16 cellular contexts compared by ENCODE assay signal in the genomic region with DNA sequence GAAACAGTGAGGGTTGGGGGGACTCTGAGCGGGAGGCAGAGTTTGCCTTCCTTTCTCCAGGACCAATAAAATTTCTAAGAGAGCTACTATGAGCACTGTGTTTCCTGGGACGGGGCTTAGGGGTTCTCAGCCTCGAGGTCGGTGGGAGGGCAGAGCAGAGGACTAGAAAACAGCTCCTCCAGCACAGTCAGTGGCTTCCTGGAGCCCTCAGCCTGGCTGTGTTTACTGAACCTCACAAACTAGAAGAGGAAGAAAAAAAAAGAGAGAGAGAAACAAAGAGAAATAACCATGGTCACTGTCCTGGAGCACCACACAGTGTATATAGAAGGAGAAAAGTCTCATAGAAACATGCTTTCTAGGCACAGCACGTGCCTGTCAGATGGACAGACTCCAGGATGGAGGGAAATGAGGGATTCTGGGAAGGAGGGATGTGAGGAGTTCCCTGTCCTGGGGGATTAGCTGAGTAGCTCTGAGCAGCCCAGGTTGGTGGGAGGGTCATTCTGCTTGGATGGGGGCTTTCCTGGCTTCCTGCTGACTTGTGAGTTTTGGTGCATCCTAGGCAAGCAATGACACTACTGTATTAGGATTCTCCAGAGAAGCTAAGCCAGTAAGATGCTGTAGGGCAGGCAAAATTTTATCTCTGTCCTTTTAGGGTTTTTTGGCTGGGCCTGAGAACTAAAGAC. TPM values are rescaled to one million over a fixed set of nuclear protein-coding genes. Genes with fewer than 3 reads are reported as not detected.
DNase-seq lines count a peak whose midpoint lies in the region; ATAC-seq and TF ChIP-seq lines count a peak whose summit lies in the region.
"Had no signal": no experiment of that assay in that cellular context is flagged by ENCODE, and none has a peak within 500 bp of the region (broad histone marks: within the 10 kb centered on the region; RNA-seq: fewer than 3 reads in every experiment).

No MANE protein-coding gene starts in this region.

- peaks cover 27% of the 10 kb centered on the region for H3K79me2 ChIP-seq in GM23338 (replicated peaks; ENCODE audit: insufficient read depth)

- H3K36me3 Mint-ChIP-seq in CD4-positive, alpha-beta T cell (ENCODE audit: low read depth): peaks cover 6% of the 10 kb centered on the region
- H3K36me3 Mint-ChIP-seq in GM23338 (ENCODE audit: low read depth) (peaks cover 50% of the 10 kb centered on the region), memory B cell (peaks cover 1% of the 10 kb centered on the region)
- peaks cover 44% of the 10 kb centered on the region for H3K36me3 Mint-ChIP-seq in activated CD8-positive, alpha-beta T cell treated with anti-CD3 and anti-CD28 coated beads for 36 hours (ENCODE audit: low read depth)

- peaks cover 22% of the 10 kb centered on the region for H3K4me1 ChIP-seq in GM23338 (ENCODE audit: insufficient read depth)

- no peak overlapping the region for H3K4me2 ChIP-seq in GM23338

- no peak for TF ChIP-seq CTCF in CD4-positive, alpha-beta T cell (IDR thresholded peaks at IDR 0.05)
- TF ChIP-seq CTCF in GM23338 (conservative IDR thresholded peaks at IDR 0.05; ENCODE audit: low read depth in 2 of 2) (no peak), GM20000 (IDR thresholded peaks at IDR 0.05; ENCODE audit: extremely low read depth, missing control alignments) (no peak)
- TF ChIP-seq CTCF in activated CD8-positive, alpha-beta T cell treated with anti-CD3 and anti-CD28 coated beads for 36 hours (IDR thresholded peaks at IDR 0.05): no peak

- H3K4me1 Mint-ChIP-seq in CD4-positive, alpha-beta T cell (ENCODE audit: low read depth): peaks cover 35% of the 10 kb centered on the region
- H3K4me1 Mint-ChIP-seq in GM23338: peaks cover 32% of the 10 kb centered on the region
- H3K4me1 Mint-ChIP-seq in activated CD8-positive, alpha-beta T cell treated with anti-CD3 and anti-CD28 coated beads for 36 hours (ENCODE audit: low read depth): peaks cover 31% of the 10 kb centered on the region
- H3K4me1 Mint-ChIP-seq in memory B cell: peaks cover 59% of the 10 kb centered on the region

- POLR2A ChIA-PET in CD4-positive, alpha-beta T cell (lab: Charles Lee): no interaction called here
- POLR2A ChIA-PET in activated CD8-positive, alpha-beta T cell treated with anti-CD3 and anti-CD28 coated beads for 36 hours (lab: Charles Lee): interaction anchor here (0.7 kb wide), 1 partner anchor 101 kb away, joined by 3 read pairs; no protein-coding TSS in a partner anchor

- no peak for ATAC-seq in CD4-positive, alpha-beta T cell (ENCODE audit: poor library complexity)
- ATAC-seq in GM23338 (no peak), memory B cell (ENCODE audit: low read depth) (peak; percentile 14), HG03469 (IDR thresholded peaks at IDR 0.05; ENCODE audit: unreplicated experiment) (no peak)
- ATAC-seq in activated CD8-positive, alpha-beta T cell treated with anti-CD3 and anti-CD28 coated beads for 36 hours: no peak
- ATAC-seq: left lung had no signal

- intact Hi-C loops in CD4-positive, alpha-beta T cell (cut with DNase I, micrococcal nuclease): loop anchor here in 1 of 2 experiments (5.0 kb wide), 1 partner anchor 74 kb away; no protein-coding TSS in a partner anchor
- intact Hi-C loops in activated CD8-positive, alpha-beta T cell treated with anti-CD3 and anti-CD28 coated beads for 36 hours (cut with micrococcal nuclease): no loop called here

- H4K20me1 ChIP-seq in GM23338 (replicated peaks; ENCODE audit: insufficient read depth): peaks cover 17% of the 10 kb centered on the region; the same call in 1 of the 2 replicates

- no peak overlapping the region for H2AFZ ChIP-seq in GM23338

- DNase-seq in CD4-positive, alpha-beta T cell: no peak
- DNase-seq in GM23338 (ENCODE audit: low spot score) (no peak), memory B cell (ENCODE audit: low spot score in 2 of 2) (no peak), GM20000 (ENCODE audit: low spot score) (no peak), occipital lobe (lab: John Stamatoyannopoulos, UW) (no peak)
- DNase-seq in activated CD8-positive, alpha-beta T cell treated with anti-CD3 and anti-CD28 coated beads for 36 hours: no peak
- no peak for DNase-seq in central memory CD4-positive, alpha-beta T cell
- DNase-seq: COR-L47, erythroblast, left lung, NCI-H524 treated with DMSO at 0.1 percent for 48 hours, Right ventricle myocardium superior had no signal

- H3K27ac Mint-ChIP-seq in CD4-positive, alpha-beta T cell: peak overlapping the region; percentile 29
- H3K27ac Mint-ChIP-seq in GM23338 (no peak overlapping the region), memory B cell (peak overlapping the region; percentile 91)
- H3K27ac Mint-ChIP-seq in activated CD8-positive, alpha-beta T cell treated with anti-CD3 and anti-CD28 coated beads for 36 hours: peak overlapping the region; percentile 69

- no peaks in the 10 kb centered on the region for H3K27me3 ChIP-seq in CD4-positive, alpha-beta T cell (ENCODE audit: control insufficient read depth, insufficient read depth, low read length)
- H3K27me3 ChIP-seq in GM23338 (ENCODE audit: insufficient read depth): no peaks in the 10 kb centered on the region
- H3K27me3 ChIP-seq: left lung, suprapubic skin had no signal

- no peaks in the 10 kb centered on the region for H3K9me2 ChIP-seq in GM23338 (ENCODE audit: insufficient read depth)

- H3F3A ChIP-seq in GM23338 (replicated peaks; ENCODE audit: low read depth): peaks cover 23% of the 10 kb centered on the region

- CTCF ChIA-PET in CD4-positive, alpha-beta T cell (lab: Charles Lee): no interaction called here
- CTCF ChIA-PET in activated CD8-positive, alpha-beta T cell treated with anti-CD3 and anti-CD28 coated beads for 36 hours (lab: Charles Lee): interaction anchor here (0.7 kb wide), 1 partner anchor 43 kb away, joined by 3 read pairs; a partner anchor contains a TSS

- H3K27me3 Mint-ChIP-seq in CD4-positive, alpha-beta T cell: no peaks in the 10 kb centered on the region
- H3K27me3 Mint-ChIP-seq in GM23338 (ENCODE audit: insufficient read depth, low read depth, poor library complexity): peaks cover 25% of the 10 kb centered on the region
- H3K27me3 Mint-ChIP-seq in activated CD8-positive, alpha-beta T cell treated with anti-CD3 and anti-CD28 coated beads for 36 hours: no peaks in the 10 kb centered on the region
- H3K27me3 Mint-ChIP-seq in memory B cell: no peaks in the 10 kb centered on the region

- H3K27ac ChIP-seq in CD4-positive, alpha-beta T cell (ENCODE audit: low read depth, low read length): no peak overlapping the region
- H3K27ac ChIP-seq in GM23338 (ENCODE audit: low read depth): peak overlapping the region; percentile 45; the same call in 1 of the 2 replicates

- peaks cover 11% of the 10 kb centered on the region; the same call in 1 of the 2 replicates for H3K36me3 ChIP-seq in GM23338 (ENCODE audit: insufficient read depth)

- H3K9me3 Mint-ChIP-seq in CD4-positive, alpha-beta T cell: no peaks in the 10 kb centered on the region
- H3K9me3 Mint-ChIP-seq in GM23338 (peaks cover 2% of the 10 kb centered on the region; the same call in 2 of the 3 replicates), memory B cell (peaks cover 1% of the 10 kb centered on the region)
- H3K9me3 Mint-ChIP-seq in activated CD8-positive, alpha-beta T cell treated with anti-CD3 and anti-CD28 coated beads for 36 hours: peaks cover 8% of the 10 kb centered on the region

- H3K9me3 ChIP-seq in CD4-positive, alpha-beta T cell (ENCODE audit: control insufficient read depth, low read length): no peaks in the 10 kb centered on the region
- H3K9me3 ChIP-seq: left lung, suprapubic skin had no signal

- no peak overlapping the region for H3K4me3 ChIP-seq in GM23338
- H3K4me3 ChIP-seq: left lung, suprapubic skin had no signal

- peak overlapping the region; percentile 8 for H3K4me3 Mint-ChIP-seq in CD4-positive, alpha-beta T cell
- H3K4me3 Mint-ChIP-seq in GM23338 (peak overlapping the region; percentile 85), memory B cell (peak overlapping the region; percentile 57)
- no peak overlapping the region for H3K4me3 Mint-ChIP-seq in activated CD8-positive, alpha-beta T cell treated with anti-CD3 and anti-CD28 coated beads for 36 hours

RNA-seq across cellular contexts. Expression of a gene that starts 3.1 kb away (rescaled TPM):
- 10 to 100 TPM; 60.1 to 62.8 TPM for total RNA-seq in CD4-positive, alpha-beta T cell
- 1,021 and 1,776 TPM in 2 replicates for total RNA-seq in GM23338 (2014; rRNA removed; shearing (Covaris generic))
- polyA plus RNA-seq in GM23338 (2016; fragmentation: Nextera tagmentation; extraction: Ambion mirVana): 1,881 and 1,914 TPM in 2 replicates
- total RNA-seq in activated CD8-positive, alpha-beta T cell treated with anti-CD3 and anti-CD28 coated beads for 36 hours: 100 to 1,000 TPM; 467 to 472 TPM
- 200 TPM for total RNA-seq in occipital lobe

RNA-seq across cellular contexts. Expression of a gene that starts 20.0 kb away (rescaled TPM):
- 100 to 1,000 TPM; 223 to 224 TPM for total RNA-seq in CD4-positive, alpha-beta T cell
- 202 and 241 TPM in 2 replicates for total RNA-seq in GM23338 (2014; rRNA removed; shearing (Covaris generic))
- 98.6 and 104 TPM in 2 replicates for polyA plus RNA-seq in GM23338 (2016; fragmentation: Nextera tagmentation; extraction: Ambion mirVana)
- total RNA-seq in activated CD8-positive, alpha-beta T cell treated with anti-CD3 and anti-CD28 coated beads for 36 hours: 100 to 1,000 TPM; 315 to 317 TPM
- 129 TPM for total RNA-seq in occipital lobe

RNA-seq across cellular contexts. Expression of a gene that starts 43.0 kb away (rescaled TPM):
- total RNA-seq in CD4-positive, alpha-beta T cell: 1 to 10 TPM in 1 of 2 experiments, under 1 TPM in 1; 0.92 to 1.4 TPM
- 5.0 and 6.6 TPM in 2 replicates for total RNA-seq in GM23338 (2014; rRNA removed; shearing (Covaris generic))
- 15.1 and 16.4 TPM in 2 replicates for polyA plus RNA-seq in GM23338 (2016; fragmentation: Nextera tagmentation; extraction: Ambion mirVana)
- total RNA-seq in activated CD8-positive, alpha-beta T cell treated with anti-CD3 and anti-CD28 coated beads for 36 hours: 10 to 100 TPM; 35.5 to 39.5 TPM
- 0.62 TPM for total RNA-seq in occipital lobe
- polyA plus RNA-seq: neural cell had no signal

RNA-seq across cellular contexts. Expression of a gene that starts 52.9 kb away (rescaled TPM):
- not detected for total RNA-seq in CD4-positive, alpha-beta T cell
- 0.10 TPM in 1 of 2 replicates, not detected in the other for total RNA-seq in GM23338 (2014; rRNA removed; shearing (Covaris generic))
- polyA plus RNA-seq in GM23338 (2016; fragmentation: Nextera tagmentation; extraction: Ambion mirVana): not detected in 2 replicates
- not detected for total RNA-seq in activated CD8-positive, alpha-beta T cell treated with anti-CD3 and anti-CD28 coated beads for 36 hours
- total RNA-seq in occipital lobe: not detected
- total RNA-seq: left lung, skeletal muscle tissue, suprapubic skin had no signal
- polyA plus RNA-seq: neural cell had no signal
